23 cellular contexts compared by ENCODE assay signal in the genomic region with DNA sequence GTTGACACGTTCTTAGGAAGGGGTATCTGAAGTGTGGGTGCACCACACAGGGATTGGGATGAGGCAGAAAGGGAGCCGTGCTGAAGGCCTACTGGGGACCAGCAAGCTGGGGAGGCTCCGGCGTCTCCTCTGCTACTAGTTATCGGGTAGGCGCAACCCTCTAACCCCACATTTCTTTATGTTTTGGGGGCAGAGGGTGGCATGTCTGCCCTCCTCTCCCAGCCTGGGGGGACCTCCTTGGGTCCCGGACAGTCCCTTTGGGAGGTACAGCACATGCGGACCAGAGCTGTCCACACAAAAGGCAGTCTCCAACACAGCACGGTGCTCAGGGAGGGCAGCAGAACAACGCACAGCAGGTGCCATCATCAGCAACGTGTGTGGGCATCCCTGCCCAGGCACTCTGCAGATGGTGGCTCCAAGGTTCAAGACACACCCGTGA. TPM values are rescaled to one million over a fixed set of nuclear protein-coding genes. Genes with fewer than 3 reads are reported as not detected.
DNase-seq lines count a peak whose midpoint lies in the region; ATAC-seq, FAIRE-seq and TF ChIP-seq lines count a peak whose summit lies in the region.
"Had no signal": no experiment of that assay in that cellular context is flagged by ENCODE, and none has a peak within 500 bp of the region (broad histone marks: within the 10 kb centered on the region; RNA-seq: fewer than 3 reads in every experiment).

No MANE protein-coding gene starts in this region.

- no peak overlapping the region for H3K56ac ChIP-seq in H1 (replicated peaks; ENCODE audit: insufficient read length, low read depth, low read length)

- H3K23ac ChIP-seq in H1 (ENCODE audit: insufficient read length), result no peak overlapping the region

- POLR2A ChIA-PET in SK-N-SH (lab: Yijun Ruan, JAX), result no interaction called here
- POLR2A ChIA-PET in H1 (lab: Charles Lee; ENCODE audit: partially characterized antibody), result interaction anchor here (0.7 to 2.6 kb wide), 6 partner anchors 9 to 30 kb away, joined by 3 to 12 read pairs (median 6); no protein-coding TSS in a partner anchor

- peaks cover 77% of the 10 kb centered on the region for H4K20me1 ChIP-seq in SK-N-SH (ENCODE audit: insufficient read depth)
- peaks cover 9 to 39% of the 10 kb centered on the region in 2 experiments for H4K20me1 ChIP-seq in H1 (replicated peaks in 1 of 2; ENCODE audit: control insufficient read depth in 1 of 2, insufficient read depth in 2 of 2, low read length in 2 of 2)

- H2BK5ac ChIP-seq in H1 (ENCODE audit: low read depth, low read length), result no peak overlapping the region

- no peak overlapping the region for H3K14ac ChIP-seq in H1 (ENCODE audit: insufficient read length)

- H2BK12ac ChIP-seq in H1 (ENCODE audit: low read depth, low read length), result no peak overlapping the region

- H3K4me2 ChIP-seq in SK-N-SH (no peak overlapping the region), H1 (ENCODE audit: insufficient read depth in 1 of 2, low read depth in 2 of 2, low read length in 2 of 2) (no peak overlapping the region)

- H3K4ac ChIP-seq in H1 (replicated peaks; ENCODE audit: insufficient read length, low read depth, low read length), result no peak overlapping the region

- no peak overlapping the region for H2AK5ac ChIP-seq in H1 (ENCODE audit: low read depth, low read length)

- H3K79me2 ChIP-seq in SK-N-SH (ENCODE audit: insufficient read depth) (peaks cover 53% of the 10 kb centered on the region), H1 (ENCODE audit: control insufficient read depth in 1 of 2, insufficient read depth in 2 of 2, low read length in 2 of 2) (peaks cover 0 to 3% of the 10 kb centered on the region in 2 experiments; a peak in 1 of 4 replicates)

- H2BK120ac ChIP-seq in H1 (replicated peaks; ENCODE audit: low read depth, low read length), result no peak overlapping the region

- H3K27ac ChIP-seq in SK-N-SH (ENCODE audit: low read depth in 2 of 2, low read length in 1 of 2) (no peak overlapping the region), H1 (ENCODE audit: low read depth, low read length) (no peak overlapping the region)
- H3K27ac ChIP-seq: 22Rv1, skin epidermis, uterus had no signal

- intact Hi-C loops in sciatic nerve (cut with DNase I), result no loop called here

- DNase-seq in SK-N-SH, result peak; percentile 12
- peak; percentile 8 for DNase-seq in 8988T
- no peak for DNase-seq in H1 (ENCODE audit: low read depth in 1 of 2, low spot score in 2 of 2)
- DNase-seq in sciatic nerve (ENCODE audit: low spot score), result peak; percentile 42
- DNase-seq in GM13977 (ENCODE audit: low spot score), result no peak
- DNase-seq in NCI-H748 treated with DMSO at 0.1 percent for 48 hours (lab: John Stamatoyannopoulos, UW), result no peak
- DNase-seq in medulla oblongata (ENCODE audit: extremely low spot score), result no peak
- DNase-seq: activated CD4-positive, CD25-positive, alpha-beta regulatory T cell; AML-193; amygdala; DMS79 treated with DMSO at 0.1 percent for 48 hours; foreskin melanocyte; KG1; mesendoderm; NCI-H1694 treated with DMSO at 0.1 percent for 48 hours; PC-3; stimulated activated CD4-positive, alpha-beta T cell treated with anti-CD3 and anti-CD28 coated beads, Interleukin-4, amount 100 ng/mL, for 1 hour had no signal

- H3K23me2 ChIP-seq in H1 (ENCODE audit: low read depth, low read length), result no peaks in the 10 kb centered on the region

- H3K9me2 ChIP-seq in SK-N-SH, result no peaks in the 10 kb centered on the region

- no peak overlapping the region for H4K5ac ChIP-seq in H1 (ENCODE audit: insufficient read length, low read depth, low read length)

- H3K36me3 ChIP-seq in SK-N-SH (replicated peaks in 1 of 2; ENCODE audit: control insufficient read depth in 1 of 2, insufficient read depth in 2 of 2, low read length in 1 of 2), result peaks cover 48 to 98% of the 10 kb centered on the region in 2 experiments
- H3K36me3 ChIP-seq in H1 (ENCODE audit: control insufficient read depth in 2 of 4, insufficient read depth in 4 of 4, low read length in 3 of 4), result peaks cover 69 to 99% (median 95%) of the 10 kb centered on the region in 4 experiments
- H3K36me3 ChIP-seq: uterus had no signal

- peaks cover 4% of the 10 kb centered on the region for H3F3A ChIP-seq in SK-N-SH (replicated peaks; ENCODE audit: insufficient read depth)

- peaks cover 0 to 32% of the 10 kb centered on the region in 2 experiments; a peak in 2 of 4 replicates for H3K4me1 ChIP-seq in SK-N-SH (ENCODE audit: control insufficient read depth in 1 of 2, insufficient read depth in 2 of 2, low read depth in 1 of 2, low read length in 1 of 2)
- no peaks in the 10 kb centered on the region for H3K4me1 ChIP-seq in H1 (replicated peaks in 1 of 4; ENCODE audit: control insufficient read depth in 3 of 4, insufficient read depth in 4 of 4, low read length in 3 of 4)
- H3K4me1 ChIP-seq: uterus had no signal

- no peak overlapping the region for H3K18ac ChIP-seq in H1 (ENCODE audit: extremely low read depth, low read length)

- H3K9me3 ChIP-seq in SK-N-SH (no peaks in the 10 kb centered on the region), H1 (ENCODE audit: insufficient read depth in 2 of 2, low read depth in 1 of 2, low read length in 1 of 2) (no peaks in the 10 kb centered on the region)
- H3K9me3 ChIP-seq: uterus had no signal

- TF ChIP-seq CTCF in SK-N-SH (IDR thresholded peaks at IDR 0.05) (no peak), H1 (IDR thresholded peaks at IDR 0.05; ENCODE audit: control extremely low read depth in 1 of 3, insufficient read depth in 1 of 3, low read depth in 1 of 3, low read length in 3 of 3) (no peak), GM13977 (IDR thresholded peaks at IDR 0.05; ENCODE audit: extremely low read depth, insufficient read depth, missing control alignments) (no peak)

- 96% methylated on average over 7 of the region's 12 CpGs for WGBS in SK-N-SH (ENCODE audit: low lambda C conversion rate)
- 85% methylated on average over 12 of the region's 12 CpGs; no CpG with 5 or more reads in 1 of the 2 experiments for WGBS in H1 (ENCODE audit: extremely low coverage in 1 of 2, insufficient coverage in 1 of 2, insufficient read length in 1 of 2, insufficient replicate concordance in 2 of 2, low coverage in 1 of 2, low lambda C conversion rate in 2 of 2, missing lambda C conversion rate in 1 of 2), 2 experiments

- TF ChIP-seq RAD21 in SK-N-SH (IDR thresholded peaks at IDR 0.05; ENCODE audit: low read length), result no peak
- no peak for TF ChIP-seq RAD21 in H1 (IDR thresholded peaks at IDR 0.05 in 1 of 2, conservative IDR thresholded peaks at IDR 0.05 in 1 of 2; ENCODE audit: low read depth in 2 of 2, low read length in 2 of 2)

- no peak overlapping the region for H3K9ac ChIP-seq in SK-N-SH
- no peak overlapping the region for H3K9ac ChIP-seq in H1 (replicated peaks in 1 of 4; ENCODE audit: extremely low read depth in 1 of 4, low read depth in 3 of 4, low read length in 3 of 4)

- no peak for FAIRE-seq in H1 (lab: Jason Lieb, UNC)
- FAIRE-seq: keratinocyte had no signal

- in situ Hi-C loops in GM13977 (cut with MboI; ENCODE audit: low pct_unique_long_range_greater_than_20kb, low sequenced_read_pairs, unreplicated experiment), result no loop called here

- H3K4me3 ChIP-seq in SK-N-SH (ENCODE audit: low read depth in 2 of 2, low read length in 1 of 2), result no peak overlapping the region
- H3K4me3 ChIP-seq in H1 (ENCODE audit: extremely low read depth in 1 of 4, insufficient read depth in 2 of 4, low read depth in 3 of 4, low read length in 4 of 4), result no peak overlapping the region
- H3K4me3 ChIP-seq: skin epidermis, uterus had no signal

- H2BK15ac ChIP-seq in H1 (ENCODE audit: low read length), result no peak overlapping the region

- no peak for TF ChIP-seq POLR2A in H1 (IDR thresholded peaks at IDR 0.05; ENCODE audit: control extremely low read depth in 1 of 2, low read depth in 2 of 2, low read length in 2 of 2)

- H2AFZ ChIP-seq in SK-N-SH (ENCODE audit: low read depth) (no peak overlapping the region), H1 (ENCODE audit: low read length) (no peak overlapping the region)

- H4K91ac ChIP-seq in H1 (replicated peaks; ENCODE audit: insufficient read length, low read length), result no peak overlapping the region

- no peak for TF ChIP-seq EP300 in SK-N-SH (IDR thresholded peaks at IDR 0.05; ENCODE audit: borderline replicate concordance in 1 of 2, low read depth in 1 of 2, low read length in 1 of 2)
- no peak for TF ChIP-seq EP300 in H1 (IDR thresholded peaks at IDR 0.05; ENCODE audit: borderline replicate concordance in 1 of 2, low read depth in 2 of 2, low read length in 2 of 2)

- ATAC-seq in SK-N-SH treated with all-trans-retinoic acid at 6 μM for 48 hours (no peak), sciatic nerve (no peak)
- ATAC-seq: naive thymus-derived CD8-positive, alpha-beta T cell; PC-3 had no signal

- H4K8ac ChIP-seq in H1 (ENCODE audit: extremely low read depth, insufficient read depth, low read length), result peak overlapping the region; percentile 35; the same call in 1 of the 2 replicates

- H3K27me3 ChIP-seq in SK-N-SH (ENCODE audit: insufficient read depth) (no peaks in the 10 kb centered on the region), H1 (replicated peaks in 1 of 4; ENCODE audit: control insufficient read depth in 3 of 4, extremely low read depth in 1 of 4, insufficient read depth in 3 of 4, low read length in 3 of 4) (no peaks in the 10 kb centered on the region)
- H3K27me3 ChIP-seq: uterus had no signal

- H2BK20ac ChIP-seq in H1 (ENCODE audit: low read length), result no peak overlapping the region

- H3K79me1 ChIP-seq in H1 (ENCODE audit: low read depth, low read length), result peaks cover 2% of the 10 kb centered on the region; the same call in 1 of the 2 replicates

- CTCF ChIA-PET in SK-N-SH (lab: Yijun Ruan, JAX) (no interaction called here), H1 (lab: Charles Lee; ENCODE audit: partially characterized antibody) (interaction anchor here (1.0 to 2.0 kb wide), 4 partner anchors 11 to 58 kb away, joined by 3 to 5 read pairs (median 4); no protein-coding TSS in a partner anchor)

TF ChIP-seq in SK-N-SH, 30 proteins besides CTCF, POLR2A, EP300 and RAD21 (continues in another document):
- TF ChIP-seq TCF12 (IDR thresholded peaks at IDR 0.05), result no peak

TF ChIP-seq in SK-N-SH treated with all-trans-retinoic acid at 6 μM for 48 hours, 23 proteins besides CTCF, POLR2A, EP300 and RAD21 (continues in another document):
- TF ChIP-seq ZNF565 (CRISPR knock-in tag; conservative IDR thresholded peaks at IDR 0.05; ENCODE audit: low read depth), result no peak

RNA-seq across cellular contexts. Expression of a gene that starts 33.2 kb away (rescaled TPM):
- polyA plus RNA-seq in SK-N-SH (2012; rRNA removed) (287 and 310 TPM in 2 replicates), H1 (2011; rRNA removed) (377 and 432 TPM in 2 replicates)
- 240 and 255 TPM in 2 replicates for polyA plus RNA-seq in SK-N-SH (2012; cell fraction: cytosol; rRNA removed)
- polyA plus RNA-seq in SK-N-SH (2012; cell fraction: nucleus; rRNA removed), result 297 and 306 TPM in 2 replicates
- total RNA-seq in H1 (2021; fragmentation: NEBNext Ultra II Directional; extraction: Animal tissue kit (Norgen Biotek cat#: 25700)), result 315 and 339 TPM in 2 replicates
- 375 TPM for polyA plus RNA-seq in H1 (2011; cell fraction: cytosol; rRNA removed)
- 381 TPM for polyA plus RNA-seq in H1 (2011; cell fraction: nucleus; rRNA removed)
- polyA plus RNA-seq in H1 (2012, experiment 1 of 2), result 213 to 348 TPM (median 304 TPM) in 4 replicates
- polyA plus RNA-seq in H1 (2012, experiment 2 of 2), result 195 TPM
- polyA plus RNA-seq in H1 (2013, experiment 1 of 2), result 135 TPM
- 138 TPM for polyA plus RNA-seq in H1 (2013, experiment 2 of 2)
- polyA minus RNA-seq in H1 (2011; rRNA and poly(A)+ RNA removed), result 264 and 269 TPM in 2 replicates
- 174 TPM for polyA minus RNA-seq in H1 (2011; cell fraction: cytosol; rRNA and poly(A)+ RNA removed)
- polyA minus RNA-seq in H1 (2011; cell fraction: nucleus; rRNA and poly(A)+ RNA removed), result 135 TPM
- 264 TPM for total RNA-seq in sciatic nerve

Comparison
In these comparisons a context has a peak if more than half of its experiments do, and no peak if none do; other contexts are left out.
1. DNase-seq: peak in SK-N-SH (single experiment), 8988T (single experiment) and sciatic nerve (single experiment); none in H1 (0 of 2), GM13977 (single experiment), NCI-H748 treated with DMSO at 0.1 percent for 48 hours (single experiment) and medulla oblongata (single experiment).